In the genomic region with DNA sequence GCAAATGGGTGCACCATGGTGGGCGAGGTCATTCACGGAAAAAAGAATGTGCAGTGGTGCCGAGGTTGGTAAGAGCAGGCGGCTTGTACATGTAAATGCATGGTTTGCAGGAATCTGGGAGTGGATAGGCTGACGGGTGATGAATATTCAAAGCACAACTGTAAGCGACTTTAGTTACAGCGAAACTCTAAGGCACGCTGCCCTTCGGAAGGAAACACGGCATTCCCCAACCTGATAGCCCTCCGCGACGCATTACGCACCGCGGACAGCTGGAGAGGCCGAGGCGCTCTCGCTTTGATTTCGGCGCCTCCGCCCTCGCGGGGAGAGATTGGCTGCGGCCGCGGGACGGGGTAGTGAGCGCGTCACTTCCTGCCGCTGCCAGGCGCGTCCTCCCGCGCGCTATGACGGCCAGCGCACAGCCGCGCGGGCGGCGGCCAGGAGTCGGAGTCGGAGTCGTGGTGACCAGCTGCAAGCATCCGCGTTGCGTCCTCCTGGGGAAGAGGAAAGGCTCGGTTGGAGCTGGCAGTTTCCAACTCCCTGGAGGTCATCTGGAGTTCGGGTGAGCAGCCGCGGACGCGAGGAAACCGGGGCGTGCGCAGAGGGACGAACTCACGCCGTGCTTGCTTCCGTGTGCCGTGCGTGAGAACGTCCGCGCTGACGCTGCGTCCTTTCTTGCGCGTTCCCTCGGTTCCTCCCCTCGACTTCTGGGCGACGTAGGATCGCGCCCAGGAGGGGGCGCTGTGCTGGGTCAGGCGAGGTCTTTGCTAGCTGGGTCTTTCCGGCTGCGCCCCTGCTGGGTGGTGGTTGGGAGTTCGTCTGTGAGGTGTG, we compare ENCODE assay signal across 8 cellular contexts. TPM values are rescaled to one million over a fixed set of nuclear protein-coding genes. Genes with fewer than 3 reads are reported as not detected.
A peak's percentile ranks its signal among the peaks of the same experiment; 100 is the strongest.
DNase-seq lines count a peak whose midpoint lies in the region; ATAC-seq, FAIRE-seq and TF ChIP-seq lines count a peak whose summit lies in the region.

TSS of gene NUDT15 (plus strand) at position 381 of the 828 bp plus-strand sequence. CDS start at position 402, 21 bp downstream.

- BruUV-seq in mammary epithelial cell (replicated peaks; lab: Mats Ljungman, UMichigan): no TSS peak

- in situ Hi-C loops in mammary epithelial cell (cut with MboI; ENCODE audit: low sequenced_read_pairs in 2 of 2): no loop called here

- H3K36me3 ChIP-seq in WERI-Rb-1 (no peaks in the 10 kb centered on the region), mammary epithelial cell (ENCODE audit: insufficient read depth, low read length) (no peaks in the 10 kb centered on the region), iPS-20b (ENCODE audit: insufficient read depth, low read depth, low read length) (peaks cover 18% of the 10 kb centered on the region), small intestine (ENCODE audit: control insufficient read depth in 2 of 2, insufficient read depth in 2 of 2, low read length in 2 of 2) (no peaks in the 10 kb centered on the region)

- H3K9me3 ChIP-seq in WERI-Rb-1 (ENCODE audit: severe bottlenecking) (no peaks in the 10 kb centered on the region), mammary epithelial cell (replicated peaks; ENCODE audit: insufficient read depth, low read length) (peaks cover 3% of the 10 kb centered on the region), iPS-20b (ENCODE audit: insufficient read depth, low read depth, low read length) (peaks cover 12% of the 10 kb centered on the region), small intestine (ENCODE audit: control insufficient read depth, low read depth) (peaks cover 2% of the 10 kb centered on the region)

- peak within 1 kb of the TSS; percentile 90 for H3K9ac ChIP-seq in mammary epithelial cell (ENCODE audit: insufficient read depth, low read length)
- H3K9ac ChIP-seq in iPS-20b (ENCODE audit: low read depth, low read length): peak within 1 kb of the TSS; percentile 81

- DNase-seq in AG09309 (ENCODE audit: low read depth): peak; percentile 87
- peak; percentile 95 for DNase-seq in NCI-H2227 (lab: John Stamatoyannopoulos, UW; ENCODE audit: unreplicated experiment)
- DNase-seq in WERI-Rb-1: peak; percentile 87
- peak; percentile 96 for DNase-seq in mammary epithelial cell
- peak; percentile 96 for DNase-seq in small intestine

- peak within 1 kb of the TSS; percentile 90 for H2AFZ ChIP-seq in mammary epithelial cell (ENCODE audit: low read depth, low read length)

- H3K4me3 ChIP-seq in AG09309 (ENCODE audit: control insufficient read depth, low read depth, low read length): peak within 1 kb of the TSS; percentile 53
- peak within 1 kb of the TSS; percentile 73 for H3K4me3 ChIP-seq in WERI-Rb-1 (ENCODE audit: low read depth, low read length)
- peak within 1 kb of the TSS; percentile 55 to 73 (median 64) for H3K4me3 ChIP-seq in mammary epithelial cell (replicated peaks in 1 of 3; ENCODE audit: insufficient read depth in 1 of 3, low read depth in 2 of 3, low read length in 3 of 3)
- peak within 1 kb of the TSS; percentile 77 for H3K4me3 ChIP-seq in iPS-20b (ENCODE audit: low read length)
- peak within 1 kb of the TSS; percentile 59 to 60 for H3K4me3 ChIP-seq in small intestine (ENCODE audit: low read depth in 1 of 2, low read length in 2 of 2)

- CTCF ChIA-PET in mammary epithelial cell (lab: Charles Lee; ENCODE audit: low non-redundant PET): interaction anchor here (0.7 to 1.1 kb wide), 2 partner anchors 526 to 543 kb away, joined by 4 to 17 read pairs; no protein-coding TSS in a partner anchor

- H4K20me1 ChIP-seq in mammary epithelial cell (ENCODE audit: insufficient read depth, low read length): no peaks in the 10 kb centered on the region

- 1% methylated on average over 15 of the region's 82 CpGs for WGBS in mammary epithelial cell (ENCODE audit: low coverage, missing lambda C conversion rate)
- 0% methylated on average over 75 to 82 of the region's 82 CpGs for WGBS in small intestine, 3 donors

- ATAC-seq in GM18907 (IDR thresholded peaks at IDR 0.05; ENCODE audit: unreplicated experiment) (peak; percentile 95), HG03159 (IDR thresholded peaks at IDR 0.05; ENCODE audit: unreplicated experiment) (peak; percentile 91)

- H3K27me3 ChIP-seq in WERI-Rb-1 (ENCODE audit: insufficient read depth, low read depth, severe bottlenecking) (no peaks in the 10 kb centered on the region), mammary epithelial cell (ENCODE audit: insufficient read depth, low read length) (no peaks in the 10 kb centered on the region), iPS-20b (ENCODE audit: insufficient read depth, low read length) (no peaks in the 10 kb centered on the region), small intestine (ENCODE audit: control insufficient read depth in 2 of 2, insufficient read depth in 2 of 2, low read length in 2 of 2) (no peaks in the 10 kb centered on the region)

- H3K4me1 ChIP-seq in mammary epithelial cell (ENCODE audit: insufficient read depth, low read length) (peaks cover 20% of the 10 kb centered on the region), iPS-20b (ENCODE audit: insufficient read depth, low read length) (peaks cover 14% of the 10 kb centered on the region), small intestine (ENCODE audit: control insufficient read depth in 2 of 2, insufficient read depth in 1 of 2, low read depth in 1 of 2, low read length in 1 of 2) (peaks cover 5 to 9% of the 10 kb centered on the region in 2 donors)

- H3K79me2 ChIP-seq in mammary epithelial cell (ENCODE audit: insufficient read depth, low read length): peaks cover 34% of the 10 kb centered on the region

- dilution Hi-C loops in mammary epithelial cell (cut with HindIII; ENCODE audit: low sequenced_read_pairs): no loop called here

- FAIRE-seq in small intestine (lab: Jason Lieb, UNC): no peak

- intact Hi-C loops in mammary epithelial cell (cut with micrococcal nuclease): loop anchor here (1.0 to 10.0 kb wide), 7 partner anchors 28 to 545 kb away; partner anchors contain the start of genes ITM2B, RB1 and SUCLA2

- H3K4me2 ChIP-seq in mammary epithelial cell (ENCODE audit: insufficient read depth, low read depth, low read length): peak within 1 kb of the TSS; percentile 90

- H3K27ac ChIP-seq in WERI-Rb-1 (peak within 1 kb of the TSS; percentile 91), mammary epithelial cell (ENCODE audit: insufficient read depth, low read depth, low read length) (peak within 1 kb of the TSS; percentile 92), iPS-20b (ENCODE audit: low read length) (peak within 1 kb of the TSS; percentile 75), small intestine (ENCODE audit: low read depth in 1 of 2, low read length in 1 of 2) (peak within 1 kb of the TSS; percentile 90 to 98)

- peak; percentile 99 for TF ChIP-seq CTCF in AG09309 (IDR thresholded peaks at IDR 0.05; ENCODE audit: control insufficient read depth, insufficient read depth, low read depth, low read length, missing control alignments)
- peak; percentile 94 for TF ChIP-seq CTCF in WERI-Rb-1 (IDR thresholded peaks at IDR 0.05; ENCODE audit: low read depth, low read length)
- peak; percentile 98 to 99 for TF ChIP-seq CTCF in mammary epithelial cell (conservative IDR thresholded peaks at IDR 0.05 in 1 of 2, IDR thresholded peaks at IDR 0.05 in 1 of 2; ENCODE audit: extremely low read depth in 1 of 2, insufficient read depth in 1 of 2, low read depth in 1 of 2, low read length in 2 of 2)

RNA-seq across cellular contexts. Expression of gene NUDT15, which starts in this region (rescaled TPM):
- 10 to 100 TPM; 12.0 to 30.2 TPM for total RNA-seq in mammary epithelial cell
- 20.5 TPM for polyA plus RNA-seq in mammary epithelial cell
- 7.5 TPM for polyA minus RNA-seq in mammary epithelial cell
- 10 to 100 TPM; 13.2 to 33.9 (median 27.7) TPM for polyA plus RNA-seq in small intestine

Comparison
In these comparisons a context has a peak if more than half of its experiments do, and no peak if none do; other contexts are left out.
1. Peak in every context shown above with its lines: DNase-seq, ATAC-seq, H3K4me3 ChIP-seq and H3K27ac ChIP-seq.